In genomic region chr2:2889141-2889540, GRCh38 we compare ENCODE assay signal across 36 cellular contexts.
"Had no signal": no experiment of that assay in that cellular context is flagged by ENCODE, and none has a peak within 500 bp of the region (broad histone marks: within the 10 kb centered on the region; RNA-seq: fewer than 3 reads in every experiment).

No MANE protein-coding gene starts in this region.

- H3K27ac ChIP-seq: adrenal gland, body of pancreas, brain microvascular endothelial cell, breast epithelium, VCaP had no signal

- H3K4me3 Mint-ChIP-seq: activated B cell treated with CpG ODN at 0.5 μM for 24 hours; activated CD4-positive, alpha-beta memory T cell treated with anti-CD3 and anti-CD28 coated beads for 36 hours; activated CD4-positive, alpha-beta T cell treated with anti-CD3 and anti-CD28 coated beads, Interleukin-2, amount 10 ng/mL, durations not matched to agents 24 days and 14 days; activated CD8-positive, alpha-beta T cell treated with anti-CD3 and anti-CD28 coated beads for 36 hours; activated naive CD4-positive, alpha-beta T cell treated with anti-CD3 and anti-CD28 coated beads for 36 hours; activated naive CD8-positive, alpha-beta T cell treated with anti-CD3 and anti-CD28 coated beads for 36 hours; activated T-cell treated with anti-CD3 and anti-CD28 coated beads, Interleukin-2, amount 50 U/mL, for 4 hours; activated T-cell treated with anti-CD3 and anti-CD28 coated beads, Interleukin-2, amount 50 U/mL, for 72 hours; activated T-helper 1 cell treated with anti-CD3 and anti-CD28 coated beads, Interleukin-12 subunit alpha, Interleukin-12 subunit beta, Interleukin-2, Interleukin-4 antibody, amounts not matched to agents 30 ng/mL and 10 ng/mL and 1 ng/mL, durations not matched to agents 14 hours and 24 hours and 36 hours; activated T-helper 17 cell treated with anti-CD3 and anti-CD28 coated beads, Interleukin-2, amount 50 U/mL, for 72 hours; central memory CD8-positive, alpha-beta T cell; T-helper 1 cell treated with Interleukin-12 subunit alpha and Interleukin-12 subunit beta and Interleukin-4 antibody, amounts not matched to agents 30 μg/mL and 1 μg/mL, for 36 hours; T-helper 2 cell treated with Interferon-gamma antibody and Interleukin-4, amounts not matched to agents 5 μg/mL and 100 μg/mL, for 36 hours had no signal

- H3K4me1 Mint-ChIP-seq: activated B cell treated with CpG ODN at 0.5 μM for 24 hours; activated CD4-positive, alpha-beta T cell treated with anti-CD3 and anti-CD28 coated beads, Interleukin-2, amount 10 ng/mL, durations not matched to agents 24 days and 14 days; activated naive CD8-positive, alpha-beta T cell treated with anti-CD3 and anti-CD28 coated beads for 36 hours; activated T-helper 17 cell treated with anti-CD3 and anti-CD28 coated beads, Interleukin-2, amount 50 U/mL, for 72 hours; central memory CD8-positive, alpha-beta T cell had no signal

- H3K4me3 ChIP-seq: adrenal gland, body of pancreas, breast epithelium had no signal

- H3K4me1 ChIP-seq: adrenal gland, body of pancreas, breast epithelium had no signal

- H3K27me3 ChIP-seq: adrenal gland, body of pancreas, brain microvascular endothelial cell, breast epithelium had no signal

- ATAC-seq: activated CD8-positive, alpha-beta T cell treated with anti-CD3 and anti-CD28 coated beads for 36 hours; activated naive CD4-positive, alpha-beta T cell treated with anti-CD3 and anti-CD28 coated beads, Interleukin-2, amount 50 U/mL, for 72 hours; activated T-cell treated with anti-CD3 and anti-CD28 coated beads, Interleukin-2, amount 50 U/mL, for 4 hours; activated T-cell treated with anti-CD3 and anti-CD28 coated beads, Interleukin-2, amount 50 U/mL, for 72 hours; activated T-helper 17 cell treated with anti-CD3 and anti-CD28 coated beads, Interleukin-2, amount 50 U/mL, for 72 hours; body of pancreas had no signal

- H3K36me3 ChIP-seq: adrenal gland, brain microvascular endothelial cell, breast epithelium had no signal

- FAIRE-seq: astrocyte, TTC549 had no signal

- H3K36me3 Mint-ChIP-seq: activated CD4-positive, alpha-beta memory T cell treated with anti-CD3 and anti-CD28 coated beads for 36 hours; activated naive CD4-positive, alpha-beta T cell treated with anti-CD3 and anti-CD28 coated beads, Interleukin-2, amount 50 U/mL, for 72 hours; activated naive CD8-positive, alpha-beta T cell treated with anti-CD3 and anti-CD28 coated beads for 36 hours had no signal

- DNase-seq: activated B cell treated with CpG ODN at 0.5 μM for 24 hours; activated CD4-positive, alpha-beta memory T cell treated with anti-CD3 and anti-CD28 coated beads for 36 hours; activated CD4-positive, alpha-beta T cell treated with anti-CD3 and anti-CD28 coated beads for 4 hours; activated CD4-positive, alpha-beta T cell treated with anti-CD3 and anti-CD28 coated beads, Interleukin-2, amount 10 ng/mL, durations not matched to agents 24 days and 14 days; activated CD4-positive, alpha-beta T cell treated with anti-CD3 and anti-CD28 coated beads, Interleukin-2, amount 50 U/mL, for 1 hour; activated CD4-positive, alpha-beta T cell treated with anti-CD3 and anti-CD28 coated beads, Interleukin-2, amount 50 U/mL, for 4 hours; activated CD4-positive, CD25-positive, alpha-beta regulatory T cell treated with anti-CD3 and anti-CD28 coated beads, Interleukin-2, amount 50 U/mL, for 72 hours; activated CD8-positive, alpha-beta memory T cell treated with anti-CD3 and anti-CD28 coated beads, Interleukin-2, amount 50 U/mL, for 4 hours; activated CD8-positive, alpha-beta T cell treated with anti-CD3 and anti-CD28 coated beads for 36 hours; activated gamma-delta T cell treated with Interleukin-2 at 50 U/mL for 16 hours; activated naive CD4-positive, alpha-beta T cell; activated naive CD4-positive, alpha-beta T cell treated with anti-CD3 and anti-CD28 coated beads for 36 hours; activated naive CD4-positive, alpha-beta T cell treated with anti-CD3 and anti-CD28 coated beads, Interleukin-2, amount 50 U/mL, for 16 hours; activated naive CD8-positive, alpha-beta T cell treated with anti-CD3 and anti-CD28 coated beads for 36 hours; activated T-cell treated with anti-CD3 and anti-CD28 coated beads for 4 hours; activated T-cell treated with anti-CD3 and anti-CD28 coated beads, Interleukin-2, amount 50 U/mL, for 1 hour; activated T-cell treated with anti-CD3 and anti-CD28 coated beads, Interleukin-2, amount 50 U/mL, for 4 hours; activated T-cell treated with anti-CD3 and anti-CD28 coated beads, Interleukin-2, amount 50 U/mL, for 72 hours; amniotic stem cell; aorta; body of pancreas; brain microvascular endothelial cell; T-helper 1 cell; T-helper 2 cell; T-helper 9 cell had no signal

- H3K27me3 Mint-ChIP-seq: activated CD4-positive, alpha-beta T cell treated with anti-CD3 and anti-CD28 coated beads, Interleukin-2, amount 10 ng/mL, durations not matched to agents 24 days and 14 days; activated naive CD8-positive, alpha-beta T cell treated with anti-CD3 and anti-CD28 coated beads for 36 hours had no signal

- H3K27ac Mint-ChIP-seq: activated B cell treated with CpG ODN at 0.5 μM for 24 hours; activated CD4-positive, alpha-beta memory T cell treated with anti-CD3 and anti-CD28 coated beads for 36 hours; activated CD4-positive, alpha-beta T cell treated with anti-CD3 and anti-CD28 coated beads, Interleukin-2, amount 10 ng/mL, durations not matched to agents 24 days and 14 days; activated CD8-positive, alpha-beta T cell treated with anti-CD3 and anti-CD28 coated beads for 36 hours; activated naive CD4-positive, alpha-beta T cell treated with anti-CD3 and anti-CD28 coated beads for 36 hours; activated naive CD4-positive, alpha-beta T cell treated with anti-CD3 and anti-CD28 coated beads, Interleukin-2, amount 50 U/mL, for 72 hours; activated T-cell treated with anti-CD3 and anti-CD28 coated beads, Interleukin-2, amount 50 U/mL, for 72 hours; activated T-helper 1 cell treated with anti-CD3 and anti-CD28 coated beads, Interleukin-12 subunit alpha, Interleukin-12 subunit beta, Interleukin-2, Interleukin-4 antibody, amounts not matched to agents 30 ng/mL and 10 ng/mL and 1 ng/mL, durations not matched to agents 14 hours and 24 hours and 36 hours; activated T-helper 17 cell treated with anti-CD3 and anti-CD28 coated beads, Interleukin-2, amount 50 U/mL, for 72 hours; T-helper 1 cell treated with Interleukin-12 subunit alpha and Interleukin-12 subunit beta and Interleukin-4 antibody, amounts not matched to agents 30 μg/mL and 1 μg/mL, for 36 hours; T-helper 2 cell treated with Interferon-gamma antibody and Interleukin-4, amounts not matched to agents 5 μg/mL and 100 μg/mL, for 36 hours had no signal

- H3K9me3 Mint-ChIP-seq: activated B cell treated with CpG ODN at 0.5 μM for 24 hours; activated CD4-positive, alpha-beta memory T cell treated with anti-CD3 and anti-CD28 coated beads for 36 hours; activated CD4-positive, alpha-beta T cell treated with anti-CD3 and anti-CD28 coated beads, Interleukin-2, amount 10 ng/mL, durations not matched to agents 24 days and 14 days; activated CD8-positive, alpha-beta T cell treated with anti-CD3 and anti-CD28 coated beads for 36 hours; activated naive CD4-positive, alpha-beta T cell treated with anti-CD3 and anti-CD28 coated beads for 36 hours; activated naive CD4-positive, alpha-beta T cell treated with anti-CD3 and anti-CD28 coated beads, Interleukin-2, amount 50 U/mL, for 72 hours; activated naive CD8-positive, alpha-beta T cell treated with anti-CD3 and anti-CD28 coated beads for 36 hours; activated T-cell treated with anti-CD3 and anti-CD28 coated beads, Interleukin-2, amount 50 U/mL, for 4 hours; activated T-cell treated with anti-CD3 and anti-CD28 coated beads, Interleukin-2, amount 50 U/mL, for 72 hours; activated T-helper 1 cell treated with anti-CD3 and anti-CD28 coated beads, Interleukin-12 subunit alpha, Interleukin-12 subunit beta, Interleukin-2, Interleukin-4 antibody, amounts not matched to agents 30 ng/mL and 10 ng/mL and 1 ng/mL, durations not matched to agents 14 hours and 24 hours and 36 hours; activated T-helper 17 cell treated with anti-CD3 and anti-CD28 coated beads, Interleukin-2, amount 50 U/mL, for 72 hours; central memory CD8-positive, alpha-beta T cell; T-helper 1 cell treated with Interleukin-12 subunit alpha and Interleukin-12 subunit beta and Interleukin-4 antibody, amounts not matched to agents 30 μg/mL and 1 μg/mL, for 36 hours; T-helper 2 cell treated with Interferon-gamma antibody and Interleukin-4, amounts not matched to agents 5 μg/mL and 100 μg/mL, for 36 hours had no signal
